20 cellular contexts compared by ENCODE assay signal in genomic region chr7:148276291-148277041, GRCh38.
DNase-seq lines count a peak whose midpoint lies in the region; ATAC-seq and TF ChIP-seq lines count a peak whose summit lies in the region.
"Had no signal": no experiment of that assay in that cellular context is flagged by ENCODE, and none has a peak within 500 bp of the region (broad histone marks: within the 10 kb centered on the region; RNA-seq: fewer than 3 reads in every experiment).

No MANE protein-coding gene starts in this region.

- no peak overlapping the region for H3K4me2 ChIP-seq in osteoblast (ENCODE audit: insufficient read depth, low read length)
- H3K4me2 ChIP-seq in hepatocyte: no peak overlapping the region

- H4K20me1 ChIP-seq in osteoblast (ENCODE audit: insufficient read depth, low read length) (no peaks in the 10 kb centered on the region), hepatocyte (ENCODE audit: insufficient read depth, poor library complexity, severe bottlenecking) (no peaks in the 10 kb centered on the region)

- H3K27ac ChIP-seq in osteoblast (ENCODE audit: low read depth, low read length): no peak overlapping the region
- H3K27ac ChIP-seq in hepatocyte: no peak overlapping the region
- H3K27ac ChIP-seq: ovary, SJCRH30, upper lobe of left lung had no signal

- DNase-seq in Ammon's horn (ENCODE audit: low spot score): peak; percentile 37
- peak; percentile 74 for DNase-seq in RPMI8226
- peak; percentile 22 for DNase-seq in naive B cell
- DNase-seq in osteoblast (ENCODE audit: insufficient read length, low spot score, missing footprints): no peak
- DNase-seq in foreskin fibroblast: no peak
- no peak for DNase-seq in hepatocyte (ENCODE audit: low spot score)
- DNase-seq: activated CD4-positive, alpha-beta T cell treated with anti-CD3 and anti-CD28 coated beads, Interleukin-2, amount 50 U/mL, for 1 hour; CD4-positive, CD25-positive, alpha-beta regulatory T cell; mammary epithelial cell; NCI-H1436; NCI-H2171 treated with DMSO at 0.1 percent for 48 hours; NCI-H774; ovary; right cardiac atrium; SJCRH30; upper lobe of left lung had no signal

- H3K9me3 ChIP-seq in osteoblast (ENCODE audit: low read depth, low read length): no peaks in the 10 kb centered on the region
- H3K9me3 ChIP-seq in hepatocyte (ENCODE audit: low read depth): no peaks in the 10 kb centered on the region
- H3K9me3 ChIP-seq: ovary, SJCRH30, upper lobe of left lung had no signal

- WGBS in hepatocyte (ENCODE audit: low lambda C conversion rate, missing lambda C conversion rate): 76% methylated on average over 11 of the region's 11 CpGs

- H2AFZ ChIP-seq in osteoblast (ENCODE audit: low read length): no peak overlapping the region
- no peak overlapping the region for H2AFZ ChIP-seq in hepatocyte

- H3K36me3 Mint-ChIP-seq in naive B cell: peaks cover 0 to 8% of the 10 kb centered on the region in 2 donors
- H3K36me3 Mint-ChIP-seq: activated naive CD8-positive, alpha-beta T cell; CD4-positive, CD25-positive, alpha-beta regulatory T cell; IgD-negative memory B cell had no signal

- H3K9me3 Mint-ChIP-seq in naive B cell: peaks cover 0 to 6% (median 1%) of the 10 kb centered on the region in 7 donors
- H3K9me3 Mint-ChIP-seq: CD4-positive, CD25-positive, alpha-beta regulatory T cell; IgD-negative memory B cell had no signal

- peak overlapping the region in 3 of 6 donors; percentile 46 to 80 (median 77) for H3K27ac Mint-ChIP-seq in naive B cell
- H3K27ac Mint-ChIP-seq: activated naive CD8-positive, alpha-beta T cell had no signal

- H3K27me3 Mint-ChIP-seq in naive B cell: peaks cover 0 to 8% (median 0%) of the 10 kb centered on the region in 3 donors

- H3K4me1 Mint-ChIP-seq in naive B cell: peaks cover 26 to 37% (median 34%) of the 10 kb centered on the region in 3 donors

- H3K9me2 ChIP-seq in hepatocyte (replicated peaks; ENCODE audit: insufficient read depth): no peaks in the 10 kb centered on the region

- peak overlapping the region in 5 of 8 donors; percentile 6 to 80 (median 50) for H3K4me3 Mint-ChIP-seq in naive B cell
- H3K4me3 Mint-ChIP-seq: activated naive CD8-positive, alpha-beta T cell; CD4-positive, CD25-positive, alpha-beta regulatory T cell had no signal

- H3K4me1 ChIP-seq in osteoblast (ENCODE audit: insufficient read depth, low read length): no peaks in the 10 kb centered on the region
- H3K4me1 ChIP-seq in hepatocyte (ENCODE audit: insufficient read depth): no peaks in the 10 kb centered on the region
- H3K4me1 ChIP-seq: SJCRH30, upper lobe of left lung had no signal

- peak; percentile 77 for ATAC-seq in GM18868 (IDR thresholded peaks at IDR 0.05; ENCODE audit: unreplicated experiment)
- ATAC-seq in naive B cell (ENCODE audit: low read depth in 2 of 2): peak; percentile 58 to 91
- ATAC-seq in esophagus mucosa: no peak

- H3K36me3 ChIP-seq in osteoblast (ENCODE audit: insufficient read depth, low read length) (no peaks in the 10 kb centered on the region), hepatocyte (replicated peaks; ENCODE audit: insufficient read depth, low read depth) (no peaks in the 10 kb centered on the region)
- H3K36me3 ChIP-seq: ovary, SJCRH30, upper lobe of left lung had no signal

- H3K27me3 ChIP-seq in osteoblast (ENCODE audit: insufficient read depth, low read length) (no peaks in the 10 kb centered on the region), hepatocyte (no peaks in the 10 kb centered on the region)
- H3K27me3 ChIP-seq: ovary, upper lobe of left lung had no signal

- no peaks in the 10 kb centered on the region for H3K79me2 ChIP-seq in osteoblast (ENCODE audit: insufficient read depth, low read length)
- no peaks in the 10 kb centered on the region for H3K79me2 ChIP-seq in hepatocyte

- no peak overlapping the region for H3K4me3 ChIP-seq in osteoblast (ENCODE audit: insufficient read depth, low read length)
- H3K4me3 ChIP-seq in foreskin fibroblast (ENCODE audit: low read depth in 1 of 2, low read length in 2 of 2): no peak overlapping the region
- no peak overlapping the region for H3K4me3 ChIP-seq in hepatocyte
- H3K4me3 ChIP-seq: ovary, SJCRH30, upper lobe of left lung had no signal

- no peak for TF ChIP-seq CTCF in osteoblast (IDR thresholded peaks at IDR 0.05; ENCODE audit: extremely low read depth, low read depth, low read length)
- TF ChIP-seq CTCF in foreskin fibroblast (IDR thresholded peaks at IDR 0.05; ENCODE audit: low read depth, low read length): no peak
- no peak for TF ChIP-seq CTCF in hepatocyte (IDR thresholded peaks at IDR 0.05; ENCODE audit: poor library complexity)

Comparison
In these comparisons a context has a peak if more than half of its experiments do, and no peak if none do; other contexts are left out.
1. DNase-seq: peak in Ammon's horn (single experiment), RPMI8226 (single experiment) and naive B cell (single experiment); none in osteoblast (single experiment), foreskin fibroblast (0 of 2) and hepatocyte (single experiment).